1 cellular context compared by ENCODE assay signal in the genomic region with DNA sequence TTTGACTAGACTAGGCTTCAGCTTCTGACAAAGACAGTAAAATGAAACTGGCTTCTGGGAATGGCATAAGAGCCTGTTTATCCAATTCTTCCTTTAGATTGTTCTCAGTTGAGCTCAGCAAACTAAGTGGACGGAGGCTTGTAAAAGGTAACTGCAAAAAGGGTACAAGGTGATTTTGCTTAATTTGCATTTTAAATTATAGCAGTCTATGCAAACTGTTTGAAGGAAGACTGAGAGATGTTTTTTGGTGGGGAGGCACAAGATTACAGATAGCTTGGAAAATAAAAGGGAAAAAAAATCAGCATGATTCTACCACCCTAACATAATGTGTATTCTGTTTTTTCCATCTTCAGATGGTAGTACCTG.
TF ChIP-seq lines count a peak whose summit lies in the region.

No MANE protein-coding gene starts in this region.

TF ChIP-seq in IMR-90, 13 proteins besides CTCF, POLR2A, EP300 and RAD21:
- TF ChIP-seq MAFK (IDR thresholded peaks at IDR 0.05; ENCODE audit: low read depth, low read length) = peak; percentile 59
- TF ChIP-seq MAZ (IDR thresholded peaks at IDR 0.05; ENCODE audit: borderline replicate concordance, low read depth, low read length) = no peak
